In genomic region chr17:35731239-35731931, GRCh38 we compare ENCODE assay signal across 8 cellular contexts. TPM values are rescaled to one million over a fixed set of nuclear protein-coding genes. Genes with fewer than 3 reads are reported as not detected.
DNase-seq lines count a peak whose midpoint lies in the region; ATAC-seq and TF ChIP-seq lines count a peak whose summit lies in the region.

Gene RASL10B, plus strand, starts transcription at chr17:35731639. Its CDS starts 3,546 bp downstream, at chr17:35735185.

- H3K4me1 ChIP-seq in OCI-LY1 (ENCODE audit: insufficient read depth, low read length, severe bottlenecking) (peaks cover 15% of the 10 kb centered on the region), neuronal stem cell (ENCODE audit: control insufficient read depth in 2 of 2, insufficient read depth in 1 of 2, low read depth in 1 of 2, low read length in 2 of 2) (peaks cover 13 to 18% of the 10 kb centered on the region in 2 donors), tibial nerve (peaks cover 0 to 38% (median 15%) of the 10 kb centered on the region in 4 donors)

- no peak within 1 kb of the TSS for H4K8ac ChIP-seq in neuronal stem cell (ENCODE audit: low read depth, low read length)

- ATAC-seq in HG03521 (IDR thresholded peaks at IDR 0.05; ENCODE audit: unreplicated experiment) (no peak), GM21786 (IDR thresholded peaks at IDR 0.05; ENCODE audit: unreplicated experiment) (no peak)

- peak within 1 kb of the TSS; percentile 51 for H2BK15ac ChIP-seq in neuronal stem cell (ENCODE audit: low read length)

- no peaks in the 10 kb centered on the region for H3K79me1 ChIP-seq in neuronal stem cell (ENCODE audit: low read depth, low read length)

- TF ChIP-seq CTCF in GM13977 (IDR thresholded peaks at IDR 0.05; ENCODE audit: extremely low read depth, insufficient read depth, missing control alignments) (no peak), OCI-LY1 (IDR thresholded peaks at IDR 0.05; ENCODE audit: low read length) (no peak), tibial nerve (IDR thresholded peaks at IDR 0.05) (no peak)

- no peaks in the 10 kb centered on the region for H3K9me3 ChIP-seq in OCI-LY1 (ENCODE audit: low read length)
- H3K9me3 ChIP-seq in neuronal stem cell (replicated peaks in 1 of 2; ENCODE audit: control insufficient read depth in 2 of 2, insufficient read depth in 1 of 2, low read depth in 1 of 2, low read length in 2 of 2): no peaks in the 10 kb centered on the region
- no peaks in the 10 kb centered on the region for H3K9me3 ChIP-seq in tibial nerve

- no peaks in the 10 kb centered on the region for H4K20me1 ChIP-seq in OCI-LY1 (ENCODE audit: insufficient read depth, low read length)

- no peak for TF ChIP-seq POLR2A in tibial nerve (IDR thresholded peaks at IDR 0.05)

- H3K36me3 ChIP-seq in OCI-LY1 (ENCODE audit: insufficient read depth, low read length) (no peaks in the 10 kb centered on the region), neuronal stem cell (replicated peaks in 1 of 2; ENCODE audit: control insufficient read depth in 2 of 2, insufficient read depth in 2 of 2, low read length in 2 of 2) (peaks cover 0 to 11% of the 10 kb centered on the region in 2 donors), tibial nerve (peaks cover 0 to 6% (median 0%) of the 10 kb centered on the region in 3 donors)

- TF ChIP-seq EP300 in tibial nerve (IDR thresholded peaks at IDR 0.05): peak in 1 of 2 donors; percentile 30

- H3K23ac ChIP-seq in neuronal stem cell (ENCODE audit: low read depth, low read length, poor library complexity): peak within 1 kb of the TSS; percentile 48

- H3K27me3 ChIP-seq in OCI-LY1 (ENCODE audit: insufficient read depth, low read length) (no peaks in the 10 kb centered on the region; the same call in none of the 2 replicates), neuronal stem cell (ENCODE audit: control insufficient read depth in 3 of 3, insufficient read depth in 3 of 3, low read depth in 1 of 3, low read length in 3 of 3) (no peaks in the 10 kb centered on the region), tibial nerve (no peaks in the 10 kb centered on the region)

- peak within 1 kb of the TSS; percentile 56 for H3K4me2 ChIP-seq in OCI-LY1 (ENCODE audit: low read length)
- H3K4me2 ChIP-seq in neuronal stem cell (ENCODE audit: insufficient read depth, low read length, poor library complexity, severe bottlenecking): peak within 1 kb of the TSS; percentile 78

- H3K9me2 ChIP-seq in OCI-LY1 (ENCODE audit: low read depth, low read length): no peaks in the 10 kb centered on the region

- peak within 1 kb of the TSS; percentile 16 for H2BK5ac ChIP-seq in neuronal stem cell (ENCODE audit: low read length)

- no peak within 1 kb of the TSS for H2BK120ac ChIP-seq in neuronal stem cell (ENCODE audit: low read depth, low read length)

- peak; percentile 80 for DNase-seq in GM13977 (ENCODE audit: low spot score)
- DNase-seq in activated naive CD4-positive, alpha-beta T cell treated with anti-CD3 and anti-CD28 coated beads, Interleukin-2, amount 50 U/mL, for 16 hours: peak; percentile 72
- DNase-seq in glomerular visceral epithelial cell (ENCODE audit: extremely low spot score): peak; percentile 51
- DNase-seq in neuronal stem cell (ENCODE audit: low spot score): peak; percentile 65
- peak in 1 of 2 donors; percentile 37 for DNase-seq in tibial nerve (ENCODE audit: low spot score in 2 of 2)

- no peak within 1 kb of the TSS for H3K4ac ChIP-seq in neuronal stem cell (ENCODE audit: low read length)

- H3K18ac ChIP-seq in neuronal stem cell (ENCODE audit: low read length): peak within 1 kb of the TSS; percentile 73

- H3K9ac ChIP-seq in OCI-LY1 (ENCODE audit: low read length) (peak within 1 kb of the TSS; percentile 44; the same call in 1 of the 2 replicates), neuronal stem cell (ENCODE audit: low read depth, low read length, poor library complexity) (peak within 1 kb of the TSS; percentile 82)

- no peaks in the 10 kb centered on the region for H3F3A ChIP-seq in OCI-LY1 (ENCODE audit: insufficient read depth, low read length)

- H4K91ac ChIP-seq in neuronal stem cell (ENCODE audit: low read depth, low read length, poor library complexity): no peak within 1 kb of the TSS

- H2AFZ ChIP-seq in OCI-LY1 (ENCODE audit: low read length) (no peak within 1 kb of the TSS), neuronal stem cell (ENCODE audit: low read length) (peak within 1 kb of the TSS; percentile 95)

- in situ Hi-C loops in GM13977 (cut with MboI; ENCODE audit: low pct_unique_long_range_greater_than_20kb, low sequenced_read_pairs, unreplicated experiment): loop anchor here (25.0 kb wide), 1 partner anchor 119 kb away; no protein-coding TSS in a partner anchor

- H3K4me3 ChIP-seq in OCI-LY1 (ENCODE audit: low read depth, low read length, poor library complexity, severe bottlenecking): peak within 1 kb of the TSS; percentile 57
- H3K4me3 ChIP-seq in neuronal stem cell (ENCODE audit: low read length in 2 of 2): peak within 1 kb of the TSS; percentile 79 to 86
- peak within 1 kb of the TSS; percentile 45 to 82 (median 66) for H3K4me3 ChIP-seq in tibial nerve

- no peak within 1 kb of the TSS for H2AK5ac ChIP-seq in neuronal stem cell (ENCODE audit: low read depth, low read length)

- peak within 1 kb of the TSS; percentile 26 for H3K14ac ChIP-seq in neuronal stem cell (ENCODE audit: low read length)

- no peak within 1 kb of the TSS for H3K27ac ChIP-seq in OCI-LY1 (ENCODE audit: low read depth, low read length, poor library complexity, severe bottlenecking)
- no peak within 1 kb of the TSS for H3K27ac ChIP-seq in neuronal stem cell (replicated peaks; ENCODE audit: low read length)
- H3K27ac ChIP-seq in tibial nerve: peak within 1 kb of the TSS in 2 of 4 donors; percentile 62 to 72

- no CpG with 5 or more reads among the region's 46 CpGs for WGBS in neuronal stem cell (ENCODE audit: extremely low coverage in 2 of 2, insufficient read length in 2 of 2, insufficient replicate concordance in 1 of 2), 2 donors
- WGBS in tibial nerve, 2 donors: 2 to 4% methylated on average over 19 to 29 of the region's 46 CpGs

- no peaks in the 10 kb centered on the region for H3K79me2 ChIP-seq in OCI-LY1 (ENCODE audit: insufficient read depth, low read length)

- H2BK12ac ChIP-seq in neuronal stem cell (ENCODE audit: low read length): no peak within 1 kb of the TSS

RNA-seq across cellular contexts. Expression of gene RASL10B, which starts in this region (rescaled TPM):
- 20.8 TPM for polyA plus RNA-seq in neuronal stem cell (2013, experiment 1 of 2)
- 20.9 TPM for polyA plus RNA-seq in neuronal stem cell (2013, experiment 2 of 2)
- total RNA-seq in tibial nerve: 10 to 100 TPM in 3 of 4 donors, 1 to 10 TPM in 1; 8.4 to 25.3 (median 21.9) TPM
